ENCODE assay signal across 1 cellular context in the genomic region with DNA sequence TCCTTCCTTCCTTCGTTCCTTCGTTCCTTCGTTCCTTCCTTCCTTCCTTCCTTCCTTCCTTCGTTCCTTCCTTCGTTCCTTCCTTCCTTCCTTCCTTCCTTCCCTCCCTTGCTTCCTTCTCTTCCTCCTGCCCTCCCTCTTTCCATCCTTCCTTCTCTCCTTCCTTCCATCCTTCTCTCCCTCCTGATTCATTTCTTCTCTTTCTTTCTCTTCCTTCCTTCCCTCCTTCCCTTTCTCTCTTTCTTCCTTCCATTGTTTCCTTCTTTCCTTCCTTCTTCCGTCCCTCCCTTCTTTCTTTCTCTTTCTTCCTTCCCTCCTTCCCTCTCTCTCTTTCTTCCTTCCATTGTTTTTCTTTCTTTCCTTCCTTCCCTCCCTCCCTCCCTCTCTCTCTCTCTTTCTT.
TF ChIP-seq lines count a peak whose summit lies in the region.

No MANE protein-coding gene starts in this region.

TF ChIP-seq in HEK293, 187 proteins besides CTCF, POLR2A, EP300 and RAD21 (continued from another document):
- TF ChIP-seq ZNF670 (tag by site-specific recombination; IDR thresholded peaks at IDR 0.05; ENCODE audit: low read depth) = 0 out of 2 replicates have a peak, but pooled peaks have one; percentile 28
- TF ChIP-seq ZNF510 (tag by site-specific recombination; IDR thresholded peaks at IDR 0.05; ENCODE audit: insufficient replicate concordance) = no peak
- no peak for TF ChIP-seq ZNF18 (tag by site-specific recombination; IDR thresholded peaks at IDR 0.05)
- TF ChIP-seq MZF1 (tag by site-specific recombination; IDR thresholded peaks at IDR 0.05; ENCODE audit: borderline replicate concordance) = no peak
- no peak for TF ChIP-seq ZNF473 (tag by site-specific recombination; IDR thresholded peaks at IDR 0.05)
